ENCODE assay signal across 9 cellular contexts in the genomic region with DNA sequence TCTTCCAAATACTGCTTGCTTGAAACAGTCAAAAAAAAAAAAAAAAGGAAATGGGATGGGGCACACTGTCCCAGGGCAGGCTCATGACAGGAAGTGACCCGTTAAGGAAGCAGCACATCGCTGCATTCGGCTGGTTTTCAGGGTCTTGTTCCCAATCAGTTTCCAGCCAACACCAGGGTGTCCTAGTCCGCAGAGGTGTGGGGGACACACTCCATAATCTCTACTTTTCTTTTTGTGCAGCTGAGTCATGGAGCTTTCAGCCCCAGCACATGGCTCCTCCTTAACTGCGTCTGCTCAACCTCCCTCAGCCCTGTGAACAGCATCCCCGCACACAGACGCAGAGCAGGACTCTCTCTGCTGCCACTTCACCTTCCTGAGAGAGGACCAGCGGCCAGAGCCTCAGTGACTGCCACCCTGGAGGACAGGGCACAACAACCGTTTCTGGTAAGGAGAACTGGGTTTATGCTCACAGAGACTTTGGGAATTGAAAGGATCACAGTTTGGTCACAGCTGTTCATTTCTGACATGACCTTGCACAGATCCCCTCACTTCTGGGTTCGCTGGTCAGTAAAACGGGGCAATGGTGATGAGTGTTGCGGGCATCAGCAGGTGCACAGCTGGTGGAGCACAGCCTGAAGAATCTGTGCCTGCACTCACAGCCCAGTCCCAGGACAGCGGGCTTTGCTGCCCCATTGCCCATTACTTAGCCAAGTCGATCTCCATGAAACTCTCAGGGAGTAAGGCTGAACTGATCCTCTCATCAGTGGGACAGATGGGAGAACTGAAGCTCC. TPM values are rescaled to one million over a fixed set of nuclear protein-coding genes. Genes with fewer than 3 reads are reported as not detected.
A peak's percentile ranks its signal among the peaks of the same experiment; 100 is the strongest.
DNase-seq lines count a peak whose midpoint lies in the region; ATAC-seq, FAIRE-seq and TF ChIP-seq lines count a peak whose summit lies in the region.
"Had no signal": no experiment of that assay in that cellular context is flagged by ENCODE, and none has a peak within 500 bp of the region (broad histone marks: within the 10 kb centered on the region; RNA-seq: fewer than 3 reads in every experiment).

TSS of gene GIMAP5 (plus strand) at position 154 of the 791 bp plus-strand sequence. CDS start 3,467 bp downstream, outside the sequence.

- H3K4me2 ChIP-seq in MM.1S (ENCODE audit: low read depth, low read length): no peak within 1 kb of the TSS; the same call in 1 of the 2 replicates

- H3K36me3 ChIP-seq in MM.1S (replicated peaks; ENCODE audit: insufficient read depth, low read length) (no peaks in the 10 kb centered on the region), muscle layer of colon (ENCODE audit: insufficient read depth, low read length) (no peaks in the 10 kb centered on the region), H7 (replicated peaks; ENCODE audit: control insufficient read depth, insufficient read depth, low read length) (no peaks in the 10 kb centered on the region)

- H3K9ac ChIP-seq in MM.1S (ENCODE audit: low read length): no peak within 1 kb of the TSS
- no peak within 1 kb of the TSS for H3K9ac ChIP-seq in muscle layer of colon (ENCODE audit: low read length)

- H3K27me3 Mint-ChIP-seq in activated naive CD8-positive, alpha-beta T cell treated with anti-CD3 and anti-CD28 coated beads for 36 hours: no peaks in the 10 kb centered on the region

- H3K27ac ChIP-seq in MM.1S (ENCODE audit: low read length) (no peak within 1 kb of the TSS), muscle layer of colon (ENCODE audit: low read depth, low read length) (peak within 1 kb of the TSS; percentile 41), foreskin keratinocyte (no peak within 1 kb of the TSS)

- TF ChIP-seq CTCF in MM.1S (IDR thresholded peaks at IDR 0.05; ENCODE audit: low read length): no peak
- no peak for TF ChIP-seq CTCF in foreskin keratinocyte (conservative IDR thresholded peaks at IDR 0.05)

- peak within 1 kb of the TSS; percentile 16; the same call in 1 of the 2 replicates for H2AFZ ChIP-seq in MM.1S (ENCODE audit: low read length)

- H3K9me3 ChIP-seq in MM.1S (replicated peaks; ENCODE audit: insufficient read depth, low read length) (no peaks in the 10 kb centered on the region), muscle layer of colon (ENCODE audit: low read length) (no peaks in the 10 kb centered on the region)

- H3K4me1 Mint-ChIP-seq in activated naive CD8-positive, alpha-beta T cell treated with anti-CD3 and anti-CD28 coated beads for 36 hours: peaks cover 71% of the 10 kb centered on the region

- H3K9me3 Mint-ChIP-seq in activated naive CD8-positive, alpha-beta T cell treated with anti-CD3 and anti-CD28 coated beads for 36 hours: peaks cover 15% of the 10 kb centered on the region

- H3F3A ChIP-seq in MM.1S (ENCODE audit: insufficient read depth, low read length): no peaks in the 10 kb centered on the region

- peak within 1 kb of the TSS; percentile 96 for H3K27ac Mint-ChIP-seq in activated naive CD8-positive, alpha-beta T cell treated with anti-CD3 and anti-CD28 coated beads for 36 hours

- H3K27me3 ChIP-seq in MM.1S (replicated peaks; ENCODE audit: insufficient read depth, low read length) (no peaks in the 10 kb centered on the region), muscle layer of colon (ENCODE audit: control insufficient read depth in 1 of 2, insufficient read depth in 2 of 2, low read length in 2 of 2) (no peaks in the 10 kb centered on the region), H7 (ENCODE audit: control insufficient read depth, insufficient read depth, low read length) (peaks cover 95% of the 10 kb centered on the region), foreskin keratinocyte (no peaks in the 10 kb centered on the region)

- H3K9me2 ChIP-seq in MM.1S (replicated peaks; ENCODE audit: insufficient read depth, low read length): no peaks in the 10 kb centered on the region

- ATAC-seq in GM19397 (IDR thresholded peaks at IDR 0.05; ENCODE audit: unreplicated experiment) (peak; percentile 64), foreskin keratinocyte (no peak)

- DNase-seq in MM.1S (no peak), RCC 7860 (ENCODE audit: low spot score) (no peak), H7 (no peak), DMS53 (lab: John Stamatoyannopoulos, UW) (no peak), foreskin keratinocyte (no peak)
- DNase-seq in activated naive CD8-positive, alpha-beta T cell treated with anti-CD3 and anti-CD28 coated beads for 36 hours: peak; percentile 61

- peak within 1 kb of the TSS; percentile 87 for H3K4me3 Mint-ChIP-seq in activated naive CD8-positive, alpha-beta T cell treated with anti-CD3 and anti-CD28 coated beads for 36 hours

- H3K79me2 ChIP-seq in MM.1S (ENCODE audit: low read length): no peaks in the 10 kb centered on the region

- no peak for FAIRE-seq in RCC 7860 (lab: Jason Lieb, UNC)

- peaks cover 51% of the 10 kb centered on the region for H3K36me3 Mint-ChIP-seq in activated naive CD8-positive, alpha-beta T cell treated with anti-CD3 and anti-CD28 coated beads for 36 hours

- no peak within 1 kb of the TSS for H3K4me3 ChIP-seq in MM.1S (ENCODE audit: low read length)
- H3K4me3 ChIP-seq in muscle layer of colon (ENCODE audit: low read depth in 1 of 2, low read length in 2 of 2): peak within 1 kb of the TSS; percentile 31 to 39
- H3K4me3 ChIP-seq in H7 (ENCODE audit: insufficient read depth, low read depth, low read length): no peak within 1 kb of the TSS

- no peaks in the 10 kb centered on the region for H4K20me1 ChIP-seq in MM.1S (ENCODE audit: insufficient read depth, low read length)

- H3K4me1 ChIP-seq in MM.1S (ENCODE audit: low read length) (no peaks in the 10 kb centered on the region), muscle layer of colon (ENCODE audit: insufficient read depth, low read length) (peaks cover 3% of the 10 kb centered on the region), foreskin keratinocyte (no peaks in the 10 kb centered on the region)

RNA-seq across cellular contexts. Expression of gene GIMAP5, which starts in this region (rescaled TPM):
- total RNA-seq in activated naive CD8-positive, alpha-beta T cell treated with anti-CD3 and anti-CD28 coated beads for 36 hours: 10 to 100 TPM; 47.1 to 48.2 TPM
- not detected in 2 replicates for total RNA-seq in H7 (2014; rRNA removed; shearing (Covaris generic))
- not detected in 2 replicates for total RNA-seq in foreskin keratinocyte
- not detected in 2 replicates for polyA plus RNA-seq in foreskin keratinocyte
- total RNA-seq: LHCN-M2 had no signal

Comparison
In these comparisons a context has a peak if more than half of its experiments do, and no peak if none do; other contexts are left out.
1. RNA of gene GIMAP5 (total RNA-seq): 47.1 to 48.2 TPM in activated naive CD8-positive, alpha-beta T cell treated with anti-CD3 and anti-CD28 coated beads for 36 hours; not detected in H7 and not detected in foreskin keratinocyte; every median in the first group is over 10 times any median in the second.
2. H3K4me3 ChIP-seq: peak in muscle layer of colon (2 of 2); none in MM.1S (single experiment) and H7 (single experiment).